In the genomic region with DNA sequence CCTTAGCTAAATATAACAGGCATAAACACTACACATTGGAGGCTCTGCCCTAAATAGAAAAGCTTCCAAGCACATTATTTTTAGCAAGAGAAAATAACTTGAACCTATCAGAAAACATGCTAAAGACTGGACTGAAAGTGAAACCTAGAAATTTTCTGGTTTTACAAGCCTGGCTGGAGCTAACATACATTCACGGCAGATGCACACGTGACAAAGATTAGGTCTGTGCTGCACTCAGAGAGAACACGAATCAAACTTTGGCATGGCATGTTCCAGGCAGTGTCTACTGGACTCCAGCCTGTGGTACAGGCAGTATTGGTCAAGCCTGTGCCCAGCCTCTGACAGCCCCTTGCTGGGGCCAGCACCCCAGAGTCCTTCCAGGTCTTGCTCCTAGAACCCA, we compare ENCODE assay signal across 8 cellular contexts.
DNase-seq lines count a peak whose midpoint lies in the region; ATAC-seq and TF ChIP-seq lines count a peak whose summit lies in the region.

No MANE protein-coding gene starts in this region.

- 30 to 67% (median 53%) methylated on average over 3 of the region's 3 CpGs for WGBS in spleen, 5 donors

- no peaks in the 10 kb centered on the region for H3K9me3 ChIP-seq in spleen

- POLR2A ChIA-PET in T-cell (lab: Charles Lee): no interaction called here

- peak; percentile 52 for ATAC-seq in activated CD8-positive, alpha-beta memory T cell treated with anti-CD3 and anti-CD28 coated beads, Interleukin-2, amount 10 ng/mL, durations not matched to agents 7 days and 5 days
- ATAC-seq in HG02852 (IDR thresholded peaks at IDR 0.05; ENCODE audit: unreplicated experiment) (peak; percentile 83), T-cell (replicated peaks in 1 of 4) (peak in 2 of 4 experiments; percentile 33 to 39)

- peaks cover 0 to 11% (median 0%) of the 10 kb centered on the region in 6 donors for H3K4me1 ChIP-seq in spleen

- no peak overlapping the region for H3K4me3 Mint-ChIP-seq in activated CD8-positive, alpha-beta memory T cell treated with anti-CD3 and anti-CD28 coated beads, Interleukin-2, amount 10 ng/mL, durations not matched to agents 7 days and 5 days
- H3K4me3 Mint-ChIP-seq in T-cell (peak overlapping the region; percentile 18 to 54 (median 31)), progenitor cell of endocrine pancreas (ENCODE audit: low read depth) (no peak overlapping the region)

- peak overlapping the region; percentile 74 for H3K27ac Mint-ChIP-seq in activated CD8-positive, alpha-beta memory T cell treated with anti-CD3 and anti-CD28 coated beads, Interleukin-2, amount 10 ng/mL, durations not matched to agents 7 days and 5 days
- H3K27ac Mint-ChIP-seq in T-cell (peak overlapping the region in 1 of 2 donors; percentile 69), progenitor cell of endocrine pancreas (no peak overlapping the region)

- peaks cover 41% of the 10 kb centered on the region for H3K4me1 Mint-ChIP-seq in activated CD8-positive, alpha-beta memory T cell treated with anti-CD3 and anti-CD28 coated beads, Interleukin-2, amount 10 ng/mL, durations not matched to agents 7 days and 5 days
- peaks cover 12 to 16% (median 15%) of the 10 kb centered on the region in 3 donors for H3K4me1 Mint-ChIP-seq in T-cell
- H3K4me1 Mint-ChIP-seq in progenitor cell of endocrine pancreas (ENCODE audit: low read depth): no peaks in the 10 kb centered on the region

- peak overlapping the region in 3 of 8 donors; percentile 11 to 46 (median 30) for H3K27ac ChIP-seq in spleen

- DNase-seq in activated CD8-positive, alpha-beta memory T cell treated with anti-CD3 and anti-CD28 coated beads, Interleukin-2, amount 10 ng/mL, durations not matched to agents 7 days and 5 days: peak; percentile 47
- DNase-seq in activated CD8-positive, alpha-beta memory T cell treated with anti-CD3 and anti-CD28 coated beads, Interleukin-2, amount 50 U/mL, for 4 hours: no peak
- DNase-seq in T-cell: no peak
- DNase-seq in spleen: peak; percentile 33
- no peak for DNase-seq in HCEC 1CT
- DNase-seq in NCI-H146 treated with DMSO at 0.1 percent for 48 hours (lab: John Stamatoyannopoulos, UW; ENCODE audit: unreplicated experiment): no peak
- DNase-seq in progenitor cell of endocrine pancreas (ENCODE audit: low spot score, unreplicated experiment): no peak

- peaks cover 0 to 5% (median 0%) of the 10 kb centered on the region in 7 donors for H3K27me3 ChIP-seq in spleen (replicated peaks in 1 of 7)

- no peak overlapping the region for H3K4me3 ChIP-seq in spleen

- TF ChIP-seq CTCF in spleen (IDR thresholded peaks at IDR 0.05 in 8 of 11, conservative IDR thresholded peaks at IDR 0.05 in 3 of 11) (no peak), progenitor cell of endocrine pancreas (IDR thresholded peaks at IDR 0.05; ENCODE audit: unreplicated experiment) (no peak)

- intact Hi-C loops in spleen (cut with DNase I; ENCODE audit: low total_unique reads): no loop called here

- TF ChIP-seq POLR2A in spleen (IDR thresholded peaks at IDR 0.05): no peak

- H3K36me3 ChIP-seq in spleen: no peaks in the 10 kb centered on the region

- H3K36me3 Mint-ChIP-seq in activated CD8-positive, alpha-beta memory T cell treated with anti-CD3 and anti-CD28 coated beads, Interleukin-2, amount 10 ng/mL, durations not matched to agents 7 days and 5 days: no peaks in the 10 kb centered on the region
- H3K36me3 Mint-ChIP-seq in T-cell: no peaks in the 10 kb centered on the region
- no peaks in the 10 kb centered on the region for H3K36me3 Mint-ChIP-seq in progenitor cell of endocrine pancreas (ENCODE audit: insufficient read depth)

- no peaks in the 10 kb centered on the region for H3K9me3 Mint-ChIP-seq in activated CD8-positive, alpha-beta memory T cell treated with anti-CD3 and anti-CD28 coated beads, Interleukin-2, amount 10 ng/mL, durations not matched to agents 7 days and 5 days (ENCODE audit: low read depth)
- H3K9me3 Mint-ChIP-seq in T-cell: no peaks in the 10 kb centered on the region
- H3K9me3 Mint-ChIP-seq in progenitor cell of endocrine pancreas (ENCODE audit: low read depth): no peaks in the 10 kb centered on the region

- no peaks in the 10 kb centered on the region for H3K27me3 Mint-ChIP-seq in activated CD8-positive, alpha-beta memory T cell treated with anti-CD3 and anti-CD28 coated beads, Interleukin-2, amount 10 ng/mL, durations not matched to agents 7 days and 5 days
- H3K27me3 Mint-ChIP-seq in T-cell (peaks cover 2 to 5% of the 10 kb centered on the region in 2 donors), progenitor cell of endocrine pancreas (peaks cover 7% of the 10 kb centered on the region)

- CTCF ChIA-PET in activated CD8-positive, alpha-beta memory T cell treated with anti-CD3 and anti-CD28 coated beads, Interleukin-2, amount 10 ng/mL, durations not matched to agents 7 days and 5 days (lab: Charles Lee): interaction anchor here (0.5 kb wide), 1 partner anchor 34 kb away, joined by 3 read pairs; no protein-coding TSS in a partner anchor
- CTCF ChIA-PET in T-cell (lab: Charles Lee): no interaction called here

Comparison
In these comparisons a context has a peak if more than half of its experiments do, and no peak if none do; other contexts are left out.
1. DNase-seq: peak in activated CD8-positive, alpha-beta memory T cell treated with anti-CD3 and anti-CD28 coated beads, Interleukin-2, amount 10 ng/mL, durations not matched to agents 7 days and 5 days (single experiment) and spleen (single experiment); none in activated CD8-positive, alpha-beta memory T cell treated with anti-CD3 and anti-CD28 coated beads, Interleukin-2, amount 50 U/mL, for 4 hours (single experiment), T-cell (0 of 34), HCEC 1CT (single experiment), NCI-H146 treated with DMSO at 0.1 percent for 48 hours (single experiment) and progenitor cell of endocrine pancreas (single experiment).
2. H3K4me3 Mint-ChIP-seq: peak in T-cell (3 of 3); none in activated CD8-positive, alpha-beta memory T cell treated with anti-CD3 and anti-CD28 coated beads, Interleukin-2, amount 10 ng/mL, durations not matched to agents 7 days and 5 days (single experiment) and progenitor cell of endocrine pancreas (single experiment).